Comparison of ENCODE assay signal across 8 cellular contexts in genomic region chr13:24511019-24511823, GRCh38. TPM values are rescaled to one million over a fixed set of nuclear protein-coding genes. Genes with fewer than 3 reads are reported as not detected.
DNase-seq lines count a peak whose midpoint lies in the region; ATAC-seq and TF ChIP-seq lines count a peak whose summit lies in the region.

No MANE protein-coding gene starts in this region.

- H3K4me3 ChIP-seq in CD4-positive, alpha-beta memory T cell (ENCODE audit: low read length in 2 of 2) = peak overlapping the region; percentile 59
- peak overlapping the region; percentile 81 for H3K4me3 ChIP-seq in LNCaP clone FGC (ENCODE audit: low read depth, low read length)

- H3K27me3 Mint-ChIP-seq in CD4-positive, alpha-beta memory T cell = no peaks in the 10 kb centered on the region
- peaks cover 5% of the 10 kb centered on the region for H3K27me3 Mint-ChIP-seq in mesothelial cell of epicardium (ENCODE audit: low read depth)

- ATAC-seq in GM21529 (IDR thresholded peaks at IDR 0.05; ENCODE audit: unreplicated experiment) = peak; percentile 55
- ATAC-seq in left lobe of liver = no peak

- H3K4me1 Mint-ChIP-seq in CD4-positive, alpha-beta memory T cell = peaks cover 19 to 51% (median 33%) of the 10 kb centered on the region in 4 donors
- peaks cover 21% of the 10 kb centered on the region for H3K4me1 Mint-ChIP-seq in mesothelial cell of epicardium

- no peaks in the 10 kb centered on the region for H3K9me3 ChIP-seq in CD4-positive, alpha-beta memory T cell (ENCODE audit: control insufficient read depth in 1 of 2, low read length in 2 of 2)

- no peaks in the 10 kb centered on the region for H3K36me3 ChIP-seq in CD4-positive, alpha-beta memory T cell (ENCODE audit: insufficient read depth, low read length)

- H3K4me1 ChIP-seq in CD4-positive, alpha-beta memory T cell (ENCODE audit: insufficient read depth, low read length) = peaks cover 18% of the 10 kb centered on the region

- peaks cover 7 to 28% of the 10 kb centered on the region in 2 donors for H3K36me3 Mint-ChIP-seq in CD4-positive, alpha-beta memory T cell
- H3K36me3 Mint-ChIP-seq in mesothelial cell of epicardium = peaks cover 9% of the 10 kb centered on the region

- CTCF ChIA-PET in CD4-positive, alpha-beta memory T cell (lab: Charles Lee; ENCODE audit: partially characterized antibody) = no interaction called here

- TF ChIP-seq CTCF in LNCaP clone FGC (IDR thresholded peaks at IDR 0.05; ENCODE audit: control insufficient read depth, extremely low read depth, insufficient read depth) (no peak), mesothelial cell of epicardium (IDR thresholded peaks at IDR 0.05; ENCODE audit: unreplicated experiment) (no peak)

- H3K27me3 ChIP-seq in CD4-positive, alpha-beta memory T cell (ENCODE audit: insufficient read depth, low read length) = no peaks in the 10 kb centered on the region

- POLR2A ChIA-PET in CD4-positive, alpha-beta memory T cell (lab: Charles Lee; ENCODE audit: partially characterized antibody) = interaction anchor here (1.1 to 2.1 kb wide), 4 partner anchors 16 to 260 kb away, joined by 3 to 7 read pairs (median 4); no protein-coding TSS in a partner anchor

- intact Hi-C loops in CD4-positive, alpha-beta memory T cell (cut with micrococcal nuclease) = loop anchor here (5.0 kb wide), 3 partner anchors 106 to 259 kb away; no protein-coding TSS in a partner anchor

- H3K27ac Mint-ChIP-seq in CD4-positive, alpha-beta memory T cell = peak overlapping the region; percentile 88 to 97 (median 92)
- H3K27ac Mint-ChIP-seq in mesothelial cell of epicardium = peak overlapping the region; percentile 84

- peak overlapping the region; percentile 77 for H3K27ac ChIP-seq in CD4-positive, alpha-beta memory T cell (ENCODE audit: low read depth, low read length)

- DNase-seq in CD4-positive, alpha-beta memory T cell = peak; percentile 37 to 64 (median 48)
- no peak for DNase-seq in LNCaP clone FGC (ENCODE audit: low read depth)
- peak; percentile 27 for DNase-seq in activated CD4-positive, alpha-beta T cell treated with anti-CD3 and anti-CD28 coated beads for 1 hour
- peak; percentile 91 for DNase-seq in dermis blood vessel endothelial cell
- DNase-seq in mesothelial cell of epicardium (ENCODE audit: low spot score in 2 of 2, unreplicated experiment in 2 of 2) = no peak
- DNase-seq in stimulated activated CD8-positive, alpha-beta memory T cell treated with anti-CD3 and anti-CD28 coated beads, Interleukin-7, amount 100 ng/mL, for 24 hours (ENCODE audit: low read depth) = peak; percentile 33
- DNase-seq in left lobe of liver (ENCODE audit: low spot score) = no peak

- H3K4me3 Mint-ChIP-seq in CD4-positive, alpha-beta memory T cell = peak overlapping the region; percentile 83 to 94 (median 92)
- H3K4me3 Mint-ChIP-seq in mesothelial cell of epicardium = peak overlapping the region; percentile 76

- peaks cover 0 to 3% (median 0%) of the 10 kb centered on the region in 8 donors for H3K9me3 Mint-ChIP-seq in CD4-positive, alpha-beta memory T cell
- H3K9me3 Mint-ChIP-seq in mesothelial cell of epicardium = no peaks in the 10 kb centered on the region

RNA-seq across cellular contexts. Expression of gene PARP4, which starts 1.4 kb away (rescaled TPM):
- total RNA-seq in CD4-positive, alpha-beta memory T cell = 10 to 100 TPM; 90.0 to 92.9 TPM
- polyA plus RNA-seq in CD4-positive, alpha-beta memory T cell = 10 to 100 TPM; 51.0 to 65.3 TPM
- total RNA-seq in dermis blood vessel endothelial cell (54.8 and 66.2 TPM in 2 replicates), mesothelial cell of epicardium (42.8 to 44.2 TPM (median 43.1 TPM) in 3 replicates), left lobe of liver (23.1 TPM)

Comparison
In these comparisons a context has a peak if more than half of its experiments do, and no peak if none do; other contexts are left out.
1. DNase-seq: peak in CD4-positive, alpha-beta memory T cell (5 of 5), activated CD4-positive, alpha-beta T cell treated with anti-CD3 and anti-CD28 coated beads for 1 hour (single experiment), dermis blood vessel endothelial cell (single experiment) and stimulated activated CD8-positive, alpha-beta memory T cell treated with anti-CD3 and anti-CD28 coated beads, Interleukin-7, amount 100 ng/mL, for 24 hours (single experiment); none in LNCaP clone FGC (single experiment), mesothelial cell of epicardium (0 of 2) and left lobe of liver (single experiment).